ENCODE assay signal across 1 cellular context in the genomic region with DNA sequence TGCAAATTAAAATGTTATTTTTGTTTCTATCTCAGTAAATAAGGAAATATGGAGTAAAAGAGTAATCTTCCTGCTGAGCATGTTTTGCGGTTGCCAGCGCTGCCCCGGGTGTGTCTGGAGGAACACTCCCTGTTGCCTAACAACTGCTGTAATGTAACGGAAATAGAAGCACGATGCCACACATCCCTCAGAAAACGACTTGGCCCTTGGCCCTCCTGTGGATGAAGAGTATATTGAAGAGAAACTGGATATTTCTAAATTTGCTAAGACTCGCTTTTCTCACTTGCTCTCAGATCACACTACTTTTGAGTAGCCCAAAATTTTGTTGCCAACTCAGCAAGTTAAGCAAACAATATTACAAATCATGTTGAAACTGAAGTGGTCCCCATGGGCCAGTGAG.
TF ChIP-seq lines count a peak whose summit lies in the region.

No MANE protein-coding gene starts in this region.

TF ChIP-seq in HCT116, 20 proteins besides CTCF, POLR2A, EP300 and RAD21 (continued from another document):
- no peak for TF ChIP-seq POLR2AphosphoS5 (IDR thresholded peaks at IDR 0.05; ENCODE audit: low read depth, low read length)
- no peak for TF ChIP-seq CEBPB (IDR thresholded peaks at IDR 0.05; ENCODE audit: low read depth)
- no peak for TF ChIP-seq ELF1 (IDR thresholded peaks at IDR 0.05; ENCODE audit: borderline replicate concordance, low read depth)
TF ChIP-seq in HCT116: peak in this region for 0.
